8 cellular contexts compared by ENCODE assay signal in the genomic region with DNA sequence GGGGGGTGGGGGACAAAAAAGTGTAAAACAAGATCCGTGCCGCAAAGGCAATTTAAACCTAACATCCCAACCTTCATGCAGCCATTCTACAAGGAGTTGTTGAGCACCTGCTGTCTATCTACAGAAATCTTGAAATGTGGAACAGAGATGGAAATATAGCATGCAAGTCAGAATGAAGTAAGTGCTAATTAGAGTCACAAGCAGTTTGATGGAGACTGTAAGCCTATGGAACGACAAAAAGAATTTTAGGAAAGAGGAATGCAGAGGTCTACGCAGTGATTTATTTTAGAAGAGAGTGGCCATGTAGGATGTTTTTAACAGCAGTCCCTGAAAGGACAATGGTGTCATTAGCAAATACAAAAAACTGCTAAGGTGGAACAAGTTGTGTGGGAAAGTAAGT. TPM values are rescaled to one million over a fixed set of nuclear protein-coding genes. Genes with fewer than 3 reads are reported as not detected.
DNase-seq lines count a peak whose midpoint lies in the region; ATAC-seq and TF ChIP-seq lines count a peak whose summit lies in the region.

No MANE protein-coding gene starts in this region.

- intact Hi-C loops in naive thymus-derived CD4-positive, alpha-beta T cell (cut with micrococcal nuclease) = loop anchor here (2.0 to 10.0 kb wide), 9 partner anchors 85 to 1498 kb away; partner anchors contain the start of genes TBC1D23 (in 2 of the 2), CLDND1 (in 1 of the 2), CMSS1 (in 1 of the 2) and CRYBG3 (in 1 of the 2)

- H3K9me3 ChIP-seq in BE2C (no peaks in the 10 kb centered on the region), HUES6 (ENCODE audit: control insufficient read depth, insufficient read depth, low read depth, low read length) (no peaks in the 10 kb centered on the region)
- no peaks in the 10 kb centered on the region for H3K9me3 ChIP-seq in naive thymus-derived CD4-positive, alpha-beta T cell (ENCODE audit: control insufficient read depth in 2 of 3, low read length in 3 of 3)

- DNase-seq in BE2C = no peak
- DNase-seq in chondrocyte (ENCODE audit: low spot score) = no peak
- peak in 1 of 9 donors; percentile 5 for DNase-seq in naive thymus-derived CD4-positive, alpha-beta T cell
- no peak for DNase-seq in pons (ENCODE audit: low spot score)
- no peak for DNase-seq in activated CD8-positive, alpha-beta memory T cell treated with anti-CD3 and anti-CD28 coated beads, Interleukin-2, amount 50 U/mL, for 4 hours
- DNase-seq in stimulated activated CD4-positive, alpha-beta T cell treated with anti-CD3 and anti-CD28 coated beads, Interleukin-4, amount 100 ng/mL, for 4 hours = no peak

- H3K4me3 ChIP-seq in BE2C (ENCODE audit: low read depth, low read length) = peak overlapping the region; percentile 73
- H3K4me3 ChIP-seq in HUES6 (ENCODE audit: low read depth, low read length) = peak overlapping the region; percentile 70
- peak overlapping the region; percentile 86 for H3K4me3 ChIP-seq in naive thymus-derived CD4-positive, alpha-beta T cell (ENCODE audit: low read length)

- no peak for ATAC-seq in naive thymus-derived CD4-positive, alpha-beta T cell
- ATAC-seq in GM21619 (IDR thresholded peaks at IDR 0.05; ENCODE audit: unreplicated experiment) = no peak

- peaks cover 45% of the 10 kb centered on the region for H3K4me1 Mint-ChIP-seq in chondrocyte (ENCODE audit: low read depth)
- peaks cover 14 to 27% (median 22%) of the 10 kb centered on the region in 7 donors for H3K4me1 Mint-ChIP-seq in naive thymus-derived CD4-positive, alpha-beta T cell

- H3K36me3 ChIP-seq in BE2C = no peaks in the 10 kb centered on the region
- no peaks in the 10 kb centered on the region for H3K36me3 ChIP-seq in HUES6 (ENCODE audit: control insufficient read depth, insufficient read depth, low read length)
- no peaks in the 10 kb centered on the region for H3K36me3 ChIP-seq in naive thymus-derived CD4-positive, alpha-beta T cell (ENCODE audit: control insufficient read depth in 2 of 3, insufficient read depth in 3 of 3, low read length in 3 of 3)

- no peaks in the 10 kb centered on the region for H3K27me3 ChIP-seq in BE2C
- H3K27me3 ChIP-seq in HUES6 (ENCODE audit: control insufficient read depth, insufficient read depth, low read length) = no peaks in the 10 kb centered on the region
- H3K27me3 ChIP-seq in naive thymus-derived CD4-positive, alpha-beta T cell (ENCODE audit: control insufficient read depth in 2 of 2, insufficient read depth in 2 of 2, low read length in 2 of 2) = no peaks in the 10 kb centered on the region

- no peaks in the 10 kb centered on the region for H3K27me3 Mint-ChIP-seq in chondrocyte (ENCODE audit: low read depth)
- peaks cover 5 to 30% (median 11%) of the 10 kb centered on the region in 5 donors for H3K27me3 Mint-ChIP-seq in naive thymus-derived CD4-positive, alpha-beta T cell

- CTCF ChIA-PET in naive thymus-derived CD4-positive, alpha-beta T cell (lab: Charles Lee) = interaction anchor here (0.7 kb wide), 1 partner anchor 46 kb away, joined by 3 read pairs; no protein-coding TSS in a partner anchor

- H3K36me3 Mint-ChIP-seq in chondrocyte (ENCODE audit: low read depth) = no peaks in the 10 kb centered on the region
- H3K36me3 Mint-ChIP-seq in naive thymus-derived CD4-positive, alpha-beta T cell = no peaks in the 10 kb centered on the region

- H3K27ac ChIP-seq in HUES6 (ENCODE audit: low read depth, low read length) = no peak overlapping the region
- peak overlapping the region; percentile 78 for H3K27ac ChIP-seq in naive thymus-derived CD4-positive, alpha-beta T cell (ENCODE audit: low read depth, low read length)

- H3K9ac ChIP-seq in HUES6 (ENCODE audit: low read length) = peak overlapping the region; percentile 65

- H3K4me1 ChIP-seq in BE2C (peaks cover 13% of the 10 kb centered on the region), HUES6 (ENCODE audit: control insufficient read depth, insufficient read depth, low read length) (peaks cover 13% of the 10 kb centered on the region)
- peaks cover 5% of the 10 kb centered on the region in 2 donors for H3K4me1 ChIP-seq in naive thymus-derived CD4-positive, alpha-beta T cell (ENCODE audit: control insufficient read depth in 2 of 2, insufficient read depth in 2 of 2, low read length in 2 of 2)

- POLR2A ChIA-PET in naive thymus-derived CD4-positive, alpha-beta T cell (lab: Charles Lee) = interaction anchor here (0.9 to 1.4 kb wide), 4 partner anchors 311 to 1358 kb away, joined by 3 to 5 read pairs (median 4); partner anchors contain the start of genes ARL6, CMSS1 and TBC1D23

- no peak for TF ChIP-seq CTCF in BE2C (IDR thresholded peaks at IDR 0.05; ENCODE audit: low read depth, low read length)
- no peak for TF ChIP-seq CTCF in chondrocyte (IDR thresholded peaks at IDR 0.05)

- H3K4me3 Mint-ChIP-seq in chondrocyte (ENCODE audit: unreplicated experiment) = peak overlapping the region; percentile 94
- H3K4me3 Mint-ChIP-seq in naive thymus-derived CD4-positive, alpha-beta T cell = peak overlapping the region; percentile 89 to 97 (median 94)

- peak overlapping the region; percentile 97 for H3K27ac Mint-ChIP-seq in chondrocyte (ENCODE audit: unreplicated experiment)
- H3K27ac Mint-ChIP-seq in naive thymus-derived CD4-positive, alpha-beta T cell = peak overlapping the region in 8 of 9 donors; percentile 37 to 96 (median 86)

- H3K9me3 Mint-ChIP-seq in chondrocyte (ENCODE audit: low read depth) = no peaks in the 10 kb centered on the region
- peaks cover 0 to 3% (median 0%) of the 10 kb centered on the region in 11 donors for H3K9me3 Mint-ChIP-seq in naive thymus-derived CD4-positive, alpha-beta T cell

RNA-seq across cellular contexts. Expression of gene DCBLD2, which starts 0.8 kb away (rescaled TPM):
- polyA plus RNA-seq in BE2C (2012; ENCODE audit: insufficient read depth, insufficient read length, low read depth) = 10.5 TPM
- total RNA-seq in chondrocyte = 51.8 to 64.1 TPM (median 63.2 TPM) in 3 replicates
- 1 to 10 TPM; 1.9 to 4.7 (median 2.9) TPM for total RNA-seq in naive thymus-derived CD4-positive, alpha-beta T cell
- 1 to 10 TPM; 2.4 to 3.8 TPM for polyA plus RNA-seq in naive thymus-derived CD4-positive, alpha-beta T cell
